In the genomic region with DNA sequence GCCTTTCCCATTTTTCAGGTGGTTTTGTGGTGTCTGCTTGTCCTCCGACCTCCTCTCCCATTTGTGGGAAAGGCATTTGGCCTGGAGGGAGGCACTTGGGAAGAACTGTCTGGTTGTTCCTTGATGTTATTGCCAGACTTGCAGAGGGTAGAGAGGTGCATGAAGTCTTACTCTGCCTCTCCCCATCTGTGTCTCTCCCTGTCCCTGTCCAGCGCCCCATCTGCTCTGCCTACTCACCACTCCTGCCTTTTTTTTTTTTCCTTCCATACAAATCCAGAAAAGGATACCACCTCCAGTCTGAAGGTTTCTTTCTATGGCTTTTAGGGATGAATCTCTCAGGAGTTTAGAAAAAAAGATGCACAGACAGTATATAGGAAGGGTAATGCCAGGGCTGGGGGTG, we compare ENCODE assay signal across 21 cellular contexts. TPM values are rescaled to one million over a fixed set of nuclear protein-coding genes. Genes with fewer than 3 reads are reported as not detected.
DNase-seq lines count a peak whose midpoint lies in the region; ATAC-seq lines count a peak whose summit lies in the region.
"Had no signal": no experiment of that assay in that cellular context is flagged by ENCODE, and none has a peak within 500 bp of the region (broad histone marks: within the 10 kb centered on the region; RNA-seq: fewer than 3 reads in every experiment).

No MANE protein-coding gene starts in this region.

- in situ Hi-C loops in KBM-7 (cut with MboI; ENCODE audit: low pct_unique_long_range_greater_than_20kb, low sequenced_read_pairs) = no loop called here

- no peaks in the 10 kb centered on the region for H3K27me3 Mint-ChIP-seq in activated naive CD4-positive, alpha-beta T cell treated with anti-CD3 and anti-CD28 coated beads, Interleukin-2, amount 50 U/mL, for 24 hours
- H3K27me3 Mint-ChIP-seq in activated T-helper 17 cell treated with anti-CD3 and anti-CD28 coated beads, Interleukin-2, amount 50 U/mL, for 72 hours = no peaks in the 10 kb centered on the region
- no peaks in the 10 kb centered on the region for H3K27me3 Mint-ChIP-seq in naive B cell
- H3K27me3 Mint-ChIP-seq: effector memory CD8-positive, alpha-beta T cell had no signal

- H3K4me1 Mint-ChIP-seq in activated naive CD4-positive, alpha-beta T cell treated with anti-CD3 and anti-CD28 coated beads, Interleukin-2, amount 50 U/mL, for 24 hours = peaks cover 75% of the 10 kb centered on the region
- peaks cover 33% of the 10 kb centered on the region for H3K4me1 Mint-ChIP-seq in activated T-helper 17 cell treated with anti-CD3 and anti-CD28 coated beads, Interleukin-2, amount 50 U/mL, for 72 hours
- peaks cover 58 to 82% (median 78%) of the 10 kb centered on the region in 3 donors for H3K4me1 Mint-ChIP-seq in naive B cell
- peaks cover 52% of the 10 kb centered on the region for H3K4me1 Mint-ChIP-seq in stimulated activated effector memory CD8-positive, alpha-beta T cell treated with anti-CD3 and anti-CD28 coated beads, Interleukin-12 subunit alpha, Interleukin-12 subunit beta, amount 100 ng/mL, for 72 hours

- H3K4me3 Mint-ChIP-seq in activated naive CD4-positive, alpha-beta T cell treated with anti-CD3 and anti-CD28 coated beads, Interleukin-2, amount 50 U/mL, for 24 hours = no peak overlapping the region
- no peak overlapping the region for H3K4me3 Mint-ChIP-seq in activated T-helper 17 cell treated with anti-CD3 and anti-CD28 coated beads, Interleukin-2, amount 50 U/mL, for 72 hours
- no peak overlapping the region for H3K4me3 Mint-ChIP-seq in naive B cell
- no peak overlapping the region for H3K4me3 Mint-ChIP-seq in stimulated activated effector memory CD8-positive, alpha-beta T cell treated with anti-CD3 and anti-CD28 coated beads, Interleukin-12 subunit alpha, Interleukin-12 subunit beta, amount 100 ng/mL, for 72 hours
- H3K4me3 Mint-ChIP-seq: effector memory CD8-positive, alpha-beta T cell; WTC11 had no signal

- no peak for DNase-seq in activated naive CD4-positive, alpha-beta T cell treated with Interleukin-2 at 50 U/mL for 16 hours
- DNase-seq in naive B cell (no peak), SHP77 (lab: John Stamatoyannopoulos, UW) (no peak), KBM-7 (no peak)
- no peak for DNase-seq in stimulated activated effector memory CD8-positive, alpha-beta T cell treated with anti-CD3 and anti-CD28 coated beads, Interleukin-12 subunit alpha, Interleukin-12 subunit beta, amount 100 ng/mL, for 72 hours (ENCODE audit: low spot score in 2 of 2)
- DNase-seq: activated CD4-positive, alpha-beta T cell treated with anti-CD3 and anti-CD28 coated beads, Interleukin-2, amount 50 U/mL, for 48 hours; activated naive CD4-positive, alpha-beta T cell; activated T-cell treated with anti-CD3 and anti-CD28 coated beads for 4 hours; cerebellar nuclear complex; effector memory CD8-positive, alpha-beta T cell; KG1; left colon; NCI-H1930; NK-92 treated with Interleukin-12 subunit alpha and Interleukin-12 subunit beta, amount 100 ng/mL, for 24 hours; SK-N-SH; stimulated activated CD4-positive, alpha-beta T cell treated with anti-CD3 and anti-CD28 coated beads, Interleukin-12 subunit alpha, Interleukin-12 subunit beta, amount 100 ng/mL, for 4 hours had no signal

- ATAC-seq in activated T-helper 17 cell treated with anti-CD3 and anti-CD28 coated beads, Interleukin-2, amount 50 U/mL, for 72 hours (replicated peaks) = no peak
- ATAC-seq in naive B cell (ENCODE audit: low read depth in 2 of 2) (no peak), HG03520 (IDR thresholded peaks at IDR 0.05; ENCODE audit: unreplicated experiment) (no peak)
- no peak for ATAC-seq in stimulated activated effector memory CD8-positive, alpha-beta T cell treated with anti-CD3 and anti-CD28 coated beads, Interleukin-12 subunit alpha, Interleukin-12 subunit beta, amount 100 ng/mL, for 72 hours
- ATAC-seq: A549; effector memory CD8-positive, alpha-beta T cell; left colon; WTC11 had no signal

- no peaks in the 10 kb centered on the region for H3K9me3 Mint-ChIP-seq in activated naive CD4-positive, alpha-beta T cell treated with anti-CD3 and anti-CD28 coated beads, Interleukin-2, amount 50 U/mL, for 24 hours
- H3K9me3 Mint-ChIP-seq in activated T-helper 17 cell treated with anti-CD3 and anti-CD28 coated beads, Interleukin-2, amount 50 U/mL, for 72 hours = no peaks in the 10 kb centered on the region
- H3K9me3 Mint-ChIP-seq in naive B cell = peaks cover 0 to 2% (median 0%) of the 10 kb centered on the region in 7 donors
- H3K9me3 Mint-ChIP-seq in stimulated activated effector memory CD8-positive, alpha-beta T cell treated with anti-CD3 and anti-CD28 coated beads, Interleukin-12 subunit alpha, Interleukin-12 subunit beta, amount 100 ng/mL, for 72 hours = no peaks in the 10 kb centered on the region
- H3K9me3 Mint-ChIP-seq: effector memory CD8-positive, alpha-beta T cell; WTC11 had no signal

- H3K36me3 Mint-ChIP-seq in activated naive CD4-positive, alpha-beta T cell treated with anti-CD3 and anti-CD28 coated beads, Interleukin-2, amount 50 U/mL, for 24 hours = peaks cover 12% of the 10 kb centered on the region
- peaks cover 24% of the 10 kb centered on the region for H3K36me3 Mint-ChIP-seq in activated T-helper 17 cell treated with anti-CD3 and anti-CD28 coated beads, Interleukin-2, amount 50 U/mL, for 72 hours (ENCODE audit: low read depth)
- H3K36me3 Mint-ChIP-seq in naive B cell = peaks cover 0 to 6% of the 10 kb centered on the region in 2 donors
- H3K36me3 Mint-ChIP-seq in stimulated activated effector memory CD8-positive, alpha-beta T cell treated with anti-CD3 and anti-CD28 coated beads, Interleukin-12 subunit alpha, Interleukin-12 subunit beta, amount 100 ng/mL, for 72 hours = peaks cover 10% of the 10 kb centered on the region
- H3K36me3 Mint-ChIP-seq: WTC11 had no signal

- H3K27ac Mint-ChIP-seq in activated naive CD4-positive, alpha-beta T cell treated with anti-CD3 and anti-CD28 coated beads, Interleukin-2, amount 50 U/mL, for 24 hours = peak overlapping the region; percentile 80
- H3K27ac Mint-ChIP-seq in activated T-helper 17 cell treated with anti-CD3 and anti-CD28 coated beads, Interleukin-2, amount 50 U/mL, for 72 hours = peak overlapping the region; percentile 43
- peak overlapping the region in 4 of 6 donors; percentile 63 to 84 (median 76) for H3K27ac Mint-ChIP-seq in naive B cell
- H3K27ac Mint-ChIP-seq in stimulated activated effector memory CD8-positive, alpha-beta T cell treated with anti-CD3 and anti-CD28 coated beads, Interleukin-12 subunit alpha, Interleukin-12 subunit beta, amount 100 ng/mL, for 72 hours = peak overlapping the region; percentile 44

RNA-seq across cellular contexts. Expression of gene PPARD, which starts 19.8 kb away (rescaled TPM):
- total RNA-seq in activated T-helper 17 cell treated with anti-CD3 and anti-CD28 coated beads, Interleukin-2, amount 50 U/mL, for 72 hours = 10 to 100 TPM; 21.0 to 27.9 TPM
- polyA plus RNA-seq in naive B cell (ENCODE audit: low read depth in 6 of 6) = 10 to 100 TPM in 1 of 6 donors, 1 to 10 TPM in 4, not detected in 1; 5.6 to 13.9 (median 5.7) TPM
